8 cellular contexts compared by ENCODE assay signal in genomic region chr5:68711311-68712200, GRCh38.
DNase-seq lines count a peak whose midpoint lies in the region; ATAC-seq, FAIRE-seq and TF ChIP-seq lines count a peak whose summit lies in the region.

No MANE protein-coding gene starts in this region.

- H3K27me3 Mint-ChIP-seq in astrocyte (ENCODE audit: low read depth, unreplicated experiment): no peaks in the 10 kb centered on the region

- no peaks in the 10 kb centered on the region for H3K9me3 ChIP-seq in DOHH2 (ENCODE audit: control insufficient read depth, insufficient read depth, low read length)
- H3K9me3 ChIP-seq in astrocyte (ENCODE audit: insufficient read depth, low read depth, low read length): no peaks in the 10 kb centered on the region
- H3K9me3 ChIP-seq in upper lobe of left lung: no peaks in the 10 kb centered on the region

- H3K4me1 ChIP-seq in DOHH2 (ENCODE audit: control insufficient read depth, low read length): peaks cover 53% of the 10 kb centered on the region
- H3K4me1 ChIP-seq in astrocyte (ENCODE audit: insufficient read depth, low read length): no peaks in the 10 kb centered on the region
- peaks cover 0 to 9% (median 4%) of the 10 kb centered on the region in 4 donors for H3K4me1 ChIP-seq in upper lobe of left lung

- no peak overlapping the region for H3K4me3 Mint-ChIP-seq in astrocyte (ENCODE audit: unreplicated experiment)

- H3K79me2 ChIP-seq in DOHH2 (ENCODE audit: control insufficient read depth, low read length) (no peaks in the 10 kb centered on the region), astrocyte (ENCODE audit: insufficient read depth, low read length) (no peaks in the 10 kb centered on the region)

- DNase-seq in astrocyte (ENCODE audit: low read depth) (no peak), upper lobe of left lung (peak; percentile 13 to 24), NCI-H510A treated with DMSO at 0.1 percent for 48 hours (lab: John Stamatoyannopoulos, UW) (no peak), frontal cortex (ENCODE audit: low spot score in 2 of 2) (no peak), NCI-H1092 treated with DMSO at 0.1 percent for 48 hours (lab: John Stamatoyannopoulos, UW) (no peak)

- H3K9me2 ChIP-seq in DOHH2 (replicated peaks; ENCODE audit: control insufficient read depth, low read length): no peaks in the 10 kb centered on the region

- no peak for TF ChIP-seq POLR2A in upper lobe of left lung (IDR thresholded peaks at IDR 0.05)

- peaks cover 7% of the 10 kb centered on the region; the same call in 1 of the 2 replicates for H3F3A ChIP-seq in DOHH2 (ENCODE audit: control insufficient read depth, insufficient read depth)

- peaks cover 17% of the 10 kb centered on the region for H3K4me1 Mint-ChIP-seq in astrocyte (ENCODE audit: low read depth, unreplicated experiment)

- no peaks in the 10 kb centered on the region for H4K20me1 ChIP-seq in DOHH2 (ENCODE audit: control insufficient read depth, insufficient read depth, low read depth, low read length)
- no peaks in the 10 kb centered on the region for H4K20me1 ChIP-seq in astrocyte (ENCODE audit: insufficient read depth, low read length)

- H3K9me3 Mint-ChIP-seq in astrocyte (ENCODE audit: unreplicated experiment): peaks cover 2% of the 10 kb centered on the region

- no peaks in the 10 kb centered on the region for H3K36me3 Mint-ChIP-seq in astrocyte (ENCODE audit: low read depth, unreplicated experiment)

- H2AFZ ChIP-seq in astrocyte (ENCODE audit: low read depth, low read length): no peak overlapping the region

- WGBS in upper lobe of left lung, 2 donors: 45 to 52% methylated on average over 5 of the region's 6 CpGs

- FAIRE-seq in astrocyte (lab: Jason Lieb, UNC): no peak
- no peak for FAIRE-seq in frontal cortex (lab: Jason Lieb, UNC)

- H3K27me3 ChIP-seq in DOHH2 (ENCODE audit: control insufficient read depth, low read length): no peaks in the 10 kb centered on the region
- no peaks in the 10 kb centered on the region for H3K27me3 ChIP-seq in astrocyte (ENCODE audit: insufficient read depth, low read length)
- H3K27me3 ChIP-seq in upper lobe of left lung: no peaks in the 10 kb centered on the region

- no peak overlapping the region for H3K9ac ChIP-seq in astrocyte (ENCODE audit: low read length)

- TF ChIP-seq CTCF in DOHH2 (IDR thresholded peaks at IDR 0.05; ENCODE audit: low read depth, low read length, poor library complexity, severe bottlenecking) (no peak), astrocyte (IDR thresholded peaks at IDR 0.05; ENCODE audit: insufficient read depth, low read depth, low read length) (no peak), upper lobe of left lung (IDR thresholded peaks at IDR 0.05) (no peak)

- ATAC-seq in GM19372 (IDR thresholded peaks at IDR 0.05; ENCODE audit: low read depth, unreplicated experiment) (peak; percentile 93), HG03280 (IDR thresholded peaks at IDR 0.05; ENCODE audit: unreplicated experiment) (peak; percentile 91), upper lobe of left lung (ENCODE audit: low FRiP score in 2 of 2) (peak in 1 of 2 donors; percentile 74)

- peak overlapping the region; percentile 75 for H3K27ac Mint-ChIP-seq in astrocyte (ENCODE audit: unreplicated experiment)

- peak overlapping the region; percentile 66 for H3K27ac ChIP-seq in DOHH2 (ENCODE audit: low read depth, low read length)
- H3K27ac ChIP-seq in astrocyte (ENCODE audit: low read depth, low read length): no peak overlapping the region
- no peak overlapping the region for H3K27ac ChIP-seq in upper lobe of left lung

- no peak for TF ChIP-seq EP300 in upper lobe of left lung (IDR thresholded peaks at IDR 0.05)

- H3K4me2 ChIP-seq in DOHH2 (ENCODE audit: low read length): peak overlapping the region; percentile 84
- H3K4me2 ChIP-seq in astrocyte (ENCODE audit: low read length): no peak overlapping the region

- no peaks in the 10 kb centered on the region for H3K36me3 ChIP-seq in DOHH2 (ENCODE audit: control insufficient read depth, low read length)
- no peaks in the 10 kb centered on the region for H3K36me3 ChIP-seq in astrocyte (ENCODE audit: insufficient read depth, low read length)
- H3K36me3 ChIP-seq in upper lobe of left lung: no peaks in the 10 kb centered on the region

- H3K4me3 ChIP-seq in DOHH2 (ENCODE audit: low read length): peak overlapping the region; percentile 63
- H3K4me3 ChIP-seq in astrocyte (ENCODE audit: insufficient read depth, low read depth, low read length): no peak overlapping the region
- H3K4me3 ChIP-seq in upper lobe of left lung: no peak overlapping the region

Comparison
In these comparisons a context has a peak if more than half of its experiments do, and no peak if none do; other contexts are left out.
1. DNase-seq: peak in upper lobe of left lung (2 of 2); none in astrocyte (single experiment), NCI-H510A treated with DMSO at 0.1 percent for 48 hours (single experiment), frontal cortex (0 of 2) and NCI-H1092 treated with DMSO at 0.1 percent for 48 hours (single experiment).